Comparison of ENCODE assay signal across 26 cellular contexts in genomic region chr17:74839955-74840354, GRCh38. TPM values are rescaled to one million over a fixed set of nuclear protein-coding genes. Genes with fewer than 3 reads are reported as not detected.
DNase-seq lines count a peak whose midpoint lies in the region; ATAC-seq and TF ChIP-seq lines count a peak whose summit lies in the region.
"Had no signal": no experiment of that assay in that cellular context is flagged by ENCODE, and none has a peak within 500 bp of the region (broad histone marks: within the 10 kb centered on the region; RNA-seq: fewer than 3 reads in every experiment).

No MANE protein-coding gene starts in this region.

- ATAC-seq in activated T-cell treated with anti-CD3 and anti-CD28 coated beads, Interleukin-2, amount 50 U/mL, for 72 hours (replicated peaks in 1 of 2) = peak; percentile 25 to 42
- ATAC-seq in activated T-cell treated with anti-CD3 and anti-CD28 coated beads, Interleukin-2, amount 50 U/mL, for 4 hours = no peak
- ATAC-seq in stimulated activated naive CD8-positive, alpha-beta T cell treated with anti-CD3 and anti-CD28 coated beads, Interleukin-15, amount 100 ng/mL, for 72 hours = peak; percentile 51
- ATAC-seq in GM18907 (IDR thresholded peaks at IDR 0.05; ENCODE audit: unreplicated experiment) (no peak), GM19395 (IDR thresholded peaks at IDR 0.05; ENCODE audit: unreplicated experiment) (no peak)
- ATAC-seq: A549; CD8-positive, alpha-beta T cell; HCT116 had no signal

- TF ChIP-seq CTCF in RWPE1 (conservative IDR thresholded peaks at IDR 0.05; ENCODE audit: low read depth) = no peak

- CTCF ChIA-PET in RWPE1 (lab: Yijun Ruan, JAX) = interaction anchor here (0.6 kb wide), 1 partner anchor 1889 kb away, joined by 3 read pairs; no protein-coding TSS in a partner anchor

- H3K36me3 Mint-ChIP-seq in activated T-cell treated with anti-CD3 and anti-CD28 coated beads, Interleukin-2, amount 50 U/mL, for 72 hours (ENCODE audit: insufficient read depth in 2 of 2) = no peaks in the 10 kb centered on the region
- peaks cover 23% of the 10 kb centered on the region for H3K36me3 Mint-ChIP-seq in activated T-cell treated with anti-CD3 and anti-CD28 coated beads, Interleukin-2, amount 50 U/mL, for 4 hours (ENCODE audit: insufficient read depth)
- peaks cover 45% of the 10 kb centered on the region for H3K36me3 Mint-ChIP-seq in dendritic cell treated with granulocyte-macrophage colony-stimulating factor and Interleukin-4, amounts not matched to agents 40 ng/mL and 50 ng/mL, for 4 days (ENCODE audit: low read depth)

- intact Hi-C loops in dendritic cell treated with granulocyte-macrophage colony-stimulating factor and Interleukin-4, amounts not matched to agents 40 ng/mL and 50 ng/mL, for 4 days (cut with micrococcal nuclease) = no loop called here

- no peaks in the 10 kb centered on the region for H3K9me3 Mint-ChIP-seq in activated T-cell treated with anti-CD3 and anti-CD28 coated beads, Interleukin-2, amount 50 U/mL, for 72 hours
- no peaks in the 10 kb centered on the region for H3K9me3 Mint-ChIP-seq in activated T-cell treated with anti-CD3 and anti-CD28 coated beads, Interleukin-2, amount 50 U/mL, for 4 hours
- no peaks in the 10 kb centered on the region for H3K9me3 Mint-ChIP-seq in dendritic cell treated with granulocyte-macrophage colony-stimulating factor and Interleukin-4, amounts not matched to agents 40 ng/mL and 50 ng/mL, for 4 days
- no peaks in the 10 kb centered on the region for H3K9me3 Mint-ChIP-seq in stimulated activated naive CD8-positive, alpha-beta T cell treated with anti-CD3 and anti-CD28 coated beads, Interleukin-15, amount 100 ng/mL, for 72 hours
- H3K9me3 Mint-ChIP-seq: CD8-positive, alpha-beta T cell had no signal

- peak overlapping the region; percentile 60; the same call in 1 of the 2 replicates for H3K27ac ChIP-seq in RWPE1
- H3K27ac ChIP-seq: A549, C4-2B had no signal

- peaks cover 22% of the 10 kb centered on the region for H3K4me1 Mint-ChIP-seq in activated T-cell treated with anti-CD3 and anti-CD28 coated beads, Interleukin-2, amount 50 U/mL, for 72 hours (ENCODE audit: low read depth)
- peaks cover 14% of the 10 kb centered on the region for H3K4me1 Mint-ChIP-seq in activated T-cell treated with anti-CD3 and anti-CD28 coated beads, Interleukin-2, amount 50 U/mL, for 4 hours (ENCODE audit: low read depth)
- H3K4me1 Mint-ChIP-seq in dendritic cell treated with granulocyte-macrophage colony-stimulating factor and Interleukin-4, amounts not matched to agents 40 ng/mL and 50 ng/mL, for 4 days (ENCODE audit: low read depth) = peaks cover 29% of the 10 kb centered on the region
- H3K4me1 Mint-ChIP-seq in stimulated activated naive CD8-positive, alpha-beta T cell treated with anti-CD3 and anti-CD28 coated beads, Interleukin-15, amount 100 ng/mL, for 72 hours = peaks cover 49% of the 10 kb centered on the region

- POLR2A ChIA-PET in RWPE1 (lab: Yijun Ruan, JAX; ENCODE audit: low non-redundant PET) = no interaction called here

- no peak overlapping the region for H3K4me3 Mint-ChIP-seq in activated T-cell treated with anti-CD3 and anti-CD28 coated beads, Interleukin-2, amount 50 U/mL, for 72 hours
- no peak overlapping the region for H3K4me3 Mint-ChIP-seq in activated T-cell treated with anti-CD3 and anti-CD28 coated beads, Interleukin-2, amount 50 U/mL, for 4 hours
- no peak overlapping the region for H3K4me3 Mint-ChIP-seq in dendritic cell treated with granulocyte-macrophage colony-stimulating factor and Interleukin-4, amounts not matched to agents 40 ng/mL and 50 ng/mL, for 4 days
- no peak overlapping the region for H3K4me3 Mint-ChIP-seq in stimulated activated naive CD8-positive, alpha-beta T cell treated with anti-CD3 and anti-CD28 coated beads, Interleukin-15, amount 100 ng/mL, for 72 hours
- H3K4me3 Mint-ChIP-seq: CD8-positive, alpha-beta T cell had no signal

- peaks cover 17% of the 10 kb centered on the region for H3K27me3 Mint-ChIP-seq in activated T-cell treated with anti-CD3 and anti-CD28 coated beads, Interleukin-2, amount 50 U/mL, for 72 hours (ENCODE audit: low read depth)
- H3K27me3 Mint-ChIP-seq in activated T-cell treated with anti-CD3 and anti-CD28 coated beads, Interleukin-2, amount 50 U/mL, for 4 hours (ENCODE audit: low read depth) = peaks cover 11% of the 10 kb centered on the region
- peaks cover 12% of the 10 kb centered on the region for H3K27me3 Mint-ChIP-seq in dendritic cell treated with granulocyte-macrophage colony-stimulating factor and Interleukin-4, amounts not matched to agents 40 ng/mL and 50 ng/mL, for 4 days
- H3K27me3 Mint-ChIP-seq in stimulated activated naive CD8-positive, alpha-beta T cell treated with anti-CD3 and anti-CD28 coated beads, Interleukin-15, amount 100 ng/mL, for 72 hours = peaks cover 34% of the 10 kb centered on the region

- no peak for DNase-seq in activated T-cell treated with anti-CD3 and anti-CD28 coated beads, Interleukin-2, amount 50 U/mL, for 72 hours
- DNase-seq in activated T-cell treated with anti-CD3 and anti-CD28 coated beads, Interleukin-2, amount 50 U/mL, for 4 hours = no peak
- no peak for DNase-seq in RWPE1 (ENCODE audit: low spot score)
- DNase-seq in stimulated activated naive CD8-positive, alpha-beta T cell treated with anti-CD3 and anti-CD28 coated beads, Interleukin-15, amount 100 ng/mL, for 72 hours = no peak
- DNase-seq in COLO829 (ENCODE audit: low spot score) = no peak
- DNase-seq: AML-193; CD8-positive, alpha-beta T cell; DMS79 treated with DMSO at 0.1 percent for 48 hours; GF-D8; IMR-90; KG1; MG63; NCI-H1105 treated with DMSO at 0.1 percent for 48 hours; NCI-H146; NCI-H2029; NCI-H526 treated with DMSO at 0.1 percent for 48 hours; RPMI8226; SHP77 had no signal

- no peak overlapping the region for H3K27ac Mint-ChIP-seq in activated T-cell treated with anti-CD3 and anti-CD28 coated beads, Interleukin-2, amount 50 U/mL, for 72 hours
- H3K27ac Mint-ChIP-seq in dendritic cell treated with granulocyte-macrophage colony-stimulating factor and Interleukin-4, amounts not matched to agents 40 ng/mL and 50 ng/mL, for 4 days = peak overlapping the region; percentile 87
- peak overlapping the region in 1 of 2 donors; percentile 86 for H3K27ac Mint-ChIP-seq in stimulated activated naive CD8-positive, alpha-beta T cell treated with anti-CD3 and anti-CD28 coated beads, Interleukin-15, amount 100 ng/mL, for 72 hours
- H3K27ac Mint-ChIP-seq: CD8-positive, alpha-beta T cell had no signal

RNA-seq across cellular contexts. Expression of gene GRIN2C, which starts 19.7 kb away (rescaled TPM):
- under 1 TPM; 0.14 to 0.37 TPM for total RNA-seq in activated T-cell treated with anti-CD3 and anti-CD28 coated beads, Interleukin-2, amount 50 U/mL, for 72 hours
- total RNA-seq in activated T-cell treated with anti-CD3 and anti-CD28 coated beads, Interleukin-2, amount 50 U/mL, for 4 hours = under 1 TPM in 1 of 3 donors, not detected in 2; 0.08 TPM
- total RNA-seq: CD8-positive, alpha-beta T cell; IMR-90; NCI-H460 had no signal

RNA-seq across cellular contexts. Expression of gene FDXR, which starts 32.8 kb away (rescaled TPM):
- 10 to 100 TPM; 44.3 to 79.7 TPM for total RNA-seq in activated T-cell treated with anti-CD3 and anti-CD28 coated beads, Interleukin-2, amount 50 U/mL, for 72 hours
- total RNA-seq in activated T-cell treated with anti-CD3 and anti-CD28 coated beads, Interleukin-2, amount 50 U/mL, for 4 hours = 10 to 100 TPM in 1 of 3 donors, 1 to 10 TPM in 2; 6.1 to 12.0 (median 7.0) TPM

RNA-seq across cellular contexts. Expression of gene FADS6, which starts 53.5 kb away (rescaled TPM):
- total RNA-seq in activated T-cell treated with anti-CD3 and anti-CD28 coated beads, Interleukin-2, amount 50 U/mL, for 72 hours = not detected
- not detected for total RNA-seq in activated T-cell treated with anti-CD3 and anti-CD28 coated beads, Interleukin-2, amount 50 U/mL, for 4 hours
- total RNA-seq: CD8-positive, alpha-beta T cell; H4; IMR-90; NCI-H460 had no signal

Comparison
In these comparisons a context has a peak if more than half of its experiments do, and no peak if none do; other contexts are left out.
1. ATAC-seq: peak in activated T-cell treated with anti-CD3 and anti-CD28 coated beads, Interleukin-2, amount 50 U/mL, for 72 hours (2 of 2) and stimulated activated naive CD8-positive, alpha-beta T cell treated with anti-CD3 and anti-CD28 coated beads, Interleukin-15, amount 100 ng/mL, for 72 hours (single experiment); none in activated T-cell treated with anti-CD3 and anti-CD28 coated beads, Interleukin-2, amount 50 U/mL, for 4 hours (0 of 2), GM18907 (single experiment) and GM19395 (single experiment).